In genomic region chr3:55601366-55602080, GRCh38 we compare ENCODE assay signal across 22 cellular contexts.
DNase-seq lines count a peak whose midpoint lies in the region; ATAC-seq and TF ChIP-seq lines count a peak whose summit lies in the region.
"Had no signal": no experiment of that assay in that cellular context is flagged by ENCODE, and none has a peak within 500 bp of the region (broad histone marks: within the 10 kb centered on the region; RNA-seq: fewer than 3 reads in every experiment).

No MANE protein-coding gene starts in this region.

- TF ChIP-seq CTCF in VCaP (conservative IDR thresholded peaks at IDR 0.05) (no peak), mucosa of descending colon (IDR thresholded peaks at IDR 0.05) (no peak)

- peak overlapping the region; percentile 22; the same call in 1 of the 2 replicates for H3K27ac ChIP-seq in VCaP

- intact Hi-C loops in mucosa of descending colon (cut with DNase I, micrococcal nuclease): no loop called here

- H3K4me3 ChIP-seq in mucosa of descending colon: no peak overlapping the region
- H3K4me3 ChIP-seq: GM12878 had no signal

- no peaks in the 10 kb centered on the region for H3K36me3 ChIP-seq in mucosa of descending colon (ENCODE audit: low read depth)
- H3K36me3 ChIP-seq: BE2C had no signal

- ATAC-seq in mucosa of descending colon (peak; percentile 61), HG02981 (IDR thresholded peaks at IDR 0.05; ENCODE audit: unreplicated experiment) (no peak), GM21825 (IDR thresholded peaks at IDR 0.05; ENCODE audit: unreplicated experiment) (no peak)
- ATAC-seq: GM12878, PC-3 had no signal

- no peaks in the 10 kb centered on the region for H3K9me3 ChIP-seq in mucosa of descending colon
- H3K9me3 ChIP-seq: BE2C had no signal

- DNase-seq in Ammon's horn (ENCODE audit: low spot score) (peak; percentile 44), globus pallidus (ENCODE audit: low spot score) (peak; percentile 16), mucosa of descending colon (no peak), islet precursor cell (no peak), NCI-H1436 (lab: John Stamatoyannopoulos, UW) (no peak)
- DNase-seq: 8988T; BE2C; CD4-positive, alpha-beta memory T cell; DMS53; EL; KBM-7; NCI-H1417 treated with DMSO at 0.1 percent for 48 hours; NCI-H2029; NCI-H2171; NCI-H526; PC-3; RPMI8226; SHP77 treated with DMSO at 0.1 percent for 48 hours had no signal

- no peaks in the 10 kb centered on the region for H3K4me1 ChIP-seq in mucosa of descending colon (ENCODE audit: low read depth)
- H3K4me1 ChIP-seq: BE2C had no signal

Comparison
In these comparisons a context has a peak if more than half of its experiments do, and no peak if none do; other contexts are left out.
1. DNase-seq: peak in Ammon's horn (single experiment) and globus pallidus (single experiment); none in mucosa of descending colon (0 of 3), islet precursor cell (single experiment) and NCI-H1436 (single experiment).